8 cellular contexts compared by ENCODE assay signal in the genomic region with DNA sequence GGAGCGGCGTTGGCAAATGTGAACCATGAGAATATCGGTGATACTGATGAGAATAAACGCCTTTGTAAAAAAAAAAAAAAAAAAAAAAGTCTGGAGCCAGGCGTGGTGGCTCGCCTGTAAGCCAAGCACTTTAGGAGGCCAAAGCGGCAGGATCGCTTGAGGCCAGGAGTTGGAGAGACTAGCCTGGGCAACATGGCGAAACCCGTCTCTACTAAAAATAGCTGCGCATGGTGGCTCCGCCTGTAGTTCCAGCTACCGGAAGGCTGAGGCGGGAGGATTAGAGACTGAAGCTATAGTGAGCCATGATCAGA. TPM values are rescaled to one million over a fixed set of nuclear protein-coding genes. Genes with fewer than 3 reads are reported as not detected.
DNase-seq lines count a peak whose midpoint lies in the region; ATAC-seq and TF ChIP-seq lines count a peak whose summit lies in the region.

No MANE protein-coding gene starts in this region.

- H3K27me3 ChIP-seq in BE2C (no peaks in the 10 kb centered on the region), body of pancreas (no peaks in the 10 kb centered on the region), lower lobe of right lung (ENCODE audit: low read depth) (no peaks in the 10 kb centered on the region), aorta (ENCODE audit: control insufficient read depth in 1 of 2, insufficient read depth in 2 of 2, low read length in 1 of 2) (no peaks in the 10 kb centered on the region)

- H3K27ac ChIP-seq in body of pancreas (peak overlapping the region; percentile 81 to 99 (median 98)), lower lobe of right lung (peak overlapping the region; percentile 100), aorta (ENCODE audit: low read depth in 1 of 2, low read length in 2 of 2) (peak overlapping the region; percentile 61 to 76)

- TF ChIP-seq POLR2A in body of pancreas (IDR thresholded peaks at IDR 0.05): no peak

- DNase-seq in BE2C: no peak
- DNase-seq in body of pancreas: no peak
- no peak for DNase-seq in lower lobe of right lung
- no peak for DNase-seq in aorta
- DNase-seq in hippocampal formation (lab: John Stamatoyannopoulos, UW): no peak

- 0 to 2% methylated on average over 13 to 14 of the region's 14 CpGs for WGBS in body of pancreas, 2 donors
- WGBS in aorta, 2 donors: 0% methylated on average over 14 of the region's 14 CpGs

- no peaks in the 10 kb centered on the region for H3K9me3 ChIP-seq in BE2C
- H3K9me3 ChIP-seq in body of pancreas: no peaks in the 10 kb centered on the region
- H3K9me3 ChIP-seq in lower lobe of right lung: no peaks in the 10 kb centered on the region
- H3K9me3 ChIP-seq in aorta (ENCODE audit: control insufficient read depth, low read length): no peaks in the 10 kb centered on the region

- H3K36me3 ChIP-seq in BE2C: peaks cover 20% of the 10 kb centered on the region
- H3K36me3 ChIP-seq in body of pancreas (replicated peaks in 1 of 2; ENCODE audit: insufficient read depth in 1 of 2, low read depth in 2 of 2): no peaks in the 10 kb centered on the region
- peaks cover 21% of the 10 kb centered on the region for H3K36me3 ChIP-seq in lower lobe of right lung
- H3K36me3 ChIP-seq in aorta (ENCODE audit: control insufficient read depth in 1 of 2, insufficient read depth in 2 of 2, low read length in 1 of 2): no peaks in the 10 kb centered on the region

- intact Hi-C loops in body of pancreas (cut with DNase I): no loop called here
- intact Hi-C loops in lower lobe of right lung (cut with DNase I): no loop called here
- intact Hi-C loops in aorta (cut with DNase I): loop anchor here in 1 of 2 donors (1.0 to 10.0 kb wide), 3 partner anchors 26 to 175 kb away; a partner anchor contains a TSS

- no peak for TF ChIP-seq CTCF in BE2C (IDR thresholded peaks at IDR 0.05; ENCODE audit: low read depth, low read length)
- peak in 1 of 7 experiments; percentile 8 for TF ChIP-seq CTCF in body of pancreas (IDR thresholded peaks at IDR 0.05)
- TF ChIP-seq CTCF in lower lobe of right lung (IDR thresholded peaks at IDR 0.05): no peak

- H3K4me3 ChIP-seq in BE2C (ENCODE audit: low read depth, low read length): peak overlapping the region; percentile 88
- H3K4me3 ChIP-seq in body of pancreas: peak overlapping the region; percentile 24 to 28
- peak overlapping the region; percentile 89 for H3K4me3 ChIP-seq in lower lobe of right lung
- H3K4me3 ChIP-seq in aorta (ENCODE audit: low read length in 2 of 2): no peak overlapping the region

- peak; percentile 38 for ATAC-seq in HG02798 (IDR thresholded peaks at IDR 0.05; ENCODE audit: poor library complexity, unreplicated experiment)
- ATAC-seq in body of pancreas: peak; percentile 34
- ATAC-seq in lower lobe of right lung: peak in 1 of 2 donors; percentile 54
- peak; percentile 66 for ATAC-seq in aorta (ENCODE audit: low FRiP score)
- no peak for ATAC-seq in GM19467 (IDR thresholded peaks at IDR 0.05; ENCODE audit: unreplicated experiment)
- ATAC-seq in HG02678 (IDR thresholded peaks at IDR 0.05; ENCODE audit: unreplicated experiment): no peak

- H3K4me1 ChIP-seq in BE2C (no peaks in the 10 kb centered on the region; the same call in 1 of the 2 replicates), body of pancreas (peaks cover 37% of the 10 kb centered on the region), lower lobe of right lung (peaks cover 58% of the 10 kb centered on the region), aorta (ENCODE audit: control insufficient read depth in 1 of 2, insufficient read depth in 2 of 2, low read length in 2 of 2) (peaks cover 0 to 3% of the 10 kb centered on the region in 2 donors)

RNA-seq across cellular contexts. Expression of a gene that starts 0.4 kb away (rescaled TPM):
- polyA plus RNA-seq in BE2C (2012; ENCODE audit: insufficient read depth, insufficient read length, low read depth): 30.2 TPM
- total RNA-seq in body of pancreas: 10 to 100 TPM; 22.1 to 26.4 TPM
- total RNA-seq in lower lobe of right lung: 36.2 TPM
- total RNA-seq in aorta: 10 to 100 TPM; 35.8 to 38.3 TPM
- 10 to 100 TPM; 21.4 to 23.5 TPM for polyA plus RNA-seq in aorta

RNA-seq across cellular contexts. Expression of a gene that starts 25.0 kb away (rescaled TPM):
- polyA plus RNA-seq in BE2C (2012; ENCODE audit: insufficient read depth, insufficient read length, low read depth): 57.8 TPM
- total RNA-seq in body of pancreas: 10 to 100 TPM in 1 of 2 donors, 1 to 10 TPM in 1; 4.6 to 20.5 TPM
- total RNA-seq in lower lobe of right lung: 80.9 TPM
- total RNA-seq in aorta: 10 to 100 TPM; 53.1 to 59.0 TPM
- polyA plus RNA-seq in aorta: 100 to 1,000 TPM in 1 of 2 donors, 10 to 100 TPM in 1; 71.1 to 141 TPM

RNA-seq across cellular contexts. Expression of a gene that starts 25.4 kb away (rescaled TPM):
- 92.6 TPM for polyA plus RNA-seq in BE2C (2012; ENCODE audit: insufficient read depth, insufficient read length, low read depth)
- total RNA-seq in body of pancreas (10 to 100 TPM; 46.5 to 80.2 TPM), lower lobe of right lung (98.5 TPM), aorta (10 to 100 TPM; 60.4 to 82.0 TPM)
- polyA plus RNA-seq in aorta: 100 to 1,000 TPM; 104 to 190 TPM

RNA-seq across cellular contexts. Expression of a gene that starts 49.9 kb away (rescaled TPM):
- polyA plus RNA-seq in BE2C (2012; ENCODE audit: insufficient read depth, insufficient read length, low read depth): not detected
- not detected for total RNA-seq in body of pancreas
- not detected for total RNA-seq in lower lobe of right lung
- total RNA-seq in aorta: not detected
- polyA plus RNA-seq in aorta: 100 to 1,000 TPM in 1 of 2 donors, not detected in 1; 129 TPM

Comparison
In these comparisons a context has a peak if more than half of its experiments do, and no peak if none do; other contexts are left out.
1. H3K4me3 ChIP-seq: peak in BE2C (single experiment), body of pancreas (2 of 2) and lower lobe of right lung (single experiment); none in aorta (0 of 2).
2. ATAC-seq: peak in HG02798 (single experiment), body of pancreas (single experiment) and aorta (single experiment); none in GM19467 (single experiment) and HG02678 (single experiment).
3. Peak in every context shown above with its lines, with median percentiles within 50 percentile points of each other: H3K27ac ChIP-seq.